17 cellular contexts compared by ENCODE assay signal in genomic region chr20:47141941-47142781, GRCh38.
"Had no signal": no experiment of that assay in that cellular context is flagged by ENCODE, and none has a peak within 500 bp of the region (broad histone marks: within the 10 kb centered on the region; RNA-seq: fewer than 3 reads in every experiment).

No MANE protein-coding gene starts in this region.

- H3K4me3 ChIP-seq: body of pancreas, colonic mucosa, thyroid gland had no signal

- H3K36me3 Mint-ChIP-seq: T-cell had no signal

- H3K27ac Mint-ChIP-seq: activated B cell treated with CpG ODN at 0.5 μM for 24 hours; activated naive CD4-positive, alpha-beta T cell treated with anti-CD3 and anti-CD28 coated beads for 36 hours; T-cell had no signal

- H3K4me1 ChIP-seq: body of pancreas, colonic mucosa had no signal

- H3K4me3 Mint-ChIP-seq: activated B cell treated with CpG ODN at 0.5 μM for 24 hours; activated naive CD4-positive, alpha-beta T cell treated with anti-CD3 and anti-CD28 coated beads for 36 hours; activated T-cell treated with anti-CD3 and anti-CD28 coated beads, Interleukin-2, amount 50 U/mL, for 4 hours; central memory CD8-positive, alpha-beta T cell; T-cell had no signal

- H3K36me3 ChIP-seq: colonic mucosa, thyroid gland had no signal

- H3K9me3 Mint-ChIP-seq: activated T-cell treated with anti-CD3 and anti-CD28 coated beads, Interleukin-2, amount 50 U/mL, for 4 hours; central memory CD8-positive, alpha-beta T cell had no signal

- DNase-seq: activated B cell treated with CpG ODN at 0.5 μM for 24 hours; activated CD4-positive, alpha-beta T cell treated with anti-CD3 and anti-CD28 coated beads for 4 hours; activated CD8-positive, alpha-beta memory T cell treated with anti-CD3 and anti-CD28 coated beads, Interleukin-2, amount 50 U/mL, for 4 hours; activated naive CD4-positive, alpha-beta T cell treated with anti-CD3 and anti-CD28 coated beads for 36 hours; activated T-cell treated with anti-CD3 and anti-CD28 coated beads, Interleukin-2, amount 50 U/mL, for 4 hours; body of pancreas; colonic mucosa; occipital lobe; posterior cingulate gyrus; stimulated activated CD4-positive, alpha-beta T cell treated with anti-CD3 and anti-CD28 coated beads, Interleukin-12 subunit alpha, Interleukin-12 subunit beta, amount 100 ng/mL, for 4 hours; stimulated activated CD4-positive, alpha-beta T cell treated with anti-CD3 and anti-CD28 coated beads, Interleukin-1b, Interleukin-23, amount 100 ng/mL, for 48 hours; stimulated activated CD8-positive, alpha-beta memory T cell treated with anti-CD3 and anti-CD28 coated beads, Interleukin-4, amount 100 ng/mL, for 48 hours; stimulated activated naive CD4-positive, alpha-beta T cell; T-cell; T-helper 9 cell; thyroid gland had no signal

- H3K4me1 Mint-ChIP-seq: activated B cell treated with CpG ODN at 0.5 μM for 24 hours; central memory CD8-positive, alpha-beta T cell; T-cell had no signal

- H3K9me3 ChIP-seq: body of pancreas, colonic mucosa, thyroid gland had no signal

- H3K27me3 ChIP-seq: body of pancreas, colonic mucosa, thyroid gland had no signal
